ENCODE assay signal across 21 cellular contexts in the genomic region with DNA sequence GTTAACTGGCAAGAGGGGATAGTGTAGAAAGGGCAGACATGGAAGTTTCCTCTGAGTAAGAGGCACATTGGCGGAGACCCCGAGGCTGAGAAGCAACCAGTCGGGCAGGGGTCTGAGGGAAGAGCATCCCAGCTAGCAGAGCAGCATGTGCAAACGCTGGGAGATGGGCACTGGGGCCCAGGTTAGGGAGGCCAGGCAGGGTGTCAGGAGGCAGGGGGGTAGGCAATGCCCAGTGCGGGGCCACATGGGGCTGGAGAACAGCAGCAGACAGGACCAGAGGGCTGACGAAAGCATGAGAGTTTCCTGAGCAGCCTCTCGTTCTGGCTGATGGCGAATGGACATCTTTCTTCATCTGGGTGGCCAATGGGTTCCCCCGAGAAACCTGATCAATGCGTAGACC.
"Had no signal": no experiment of that assay in that cellular context is flagged by ENCODE, and none has a peak within 500 bp of the region (broad histone marks: within the 10 kb centered on the region; RNA-seq: fewer than 3 reads in every experiment).

No MANE protein-coding gene starts in this region.

- ATAC-seq: lower lobe of right lung; stimulated activated naive CD8-positive, alpha-beta T cell treated with anti-CD3 and anti-CD28 coated beads, Interleukin-15, Interleukin-2, amounts not matched to agents 100 U/mL and 50 U/mL, for 24 hours had no signal

- H3K36me3 ChIP-seq: brain microvascular endothelial cell, vagina had no signal

- FAIRE-seq: keratinocyte had no signal

- H3K27ac Mint-ChIP-seq: activated CD4-positive, alpha-beta T cell treated with anti-CD3 and anti-CD28 coated beads, Interleukin-2, amount 10 ng/mL, durations not matched to agents 24 days and 14 days had no signal

- H3K4me1 ChIP-seq: lower lobe of right lung, suprapubic skin, vagina had no signal

- H3K27me3 Mint-ChIP-seq: activated CD4-positive, alpha-beta T cell treated with anti-CD3 and anti-CD28 coated beads, Interleukin-2, amount 10 ng/mL, durations not matched to agents 24 days and 14 days had no signal

- H3K9me3 ChIP-seq: lower lobe of right lung, suprapubic skin, vagina had no signal

- H3K4me3 Mint-ChIP-seq: activated CD4-positive, alpha-beta T cell treated with anti-CD3 and anti-CD28 coated beads, Interleukin-2, amount 10 ng/mL, durations not matched to agents 24 days and 14 days had no signal

- H3K27me3 ChIP-seq: brain microvascular endothelial cell, suprapubic skin, vagina had no signal

- DNase-seq: activated CD4-positive, alpha-beta T cell treated with anti-CD3 and anti-CD28 coated beads, Interleukin-2, amount 10 ng/mL, durations not matched to agents 24 days and 14 days; activated CD4-positive, CD25-positive, alpha-beta regulatory T cell; activated CD8-positive, alpha-beta memory T cell treated with anti-CD3 and anti-CD28 coated beads for 24 hours; activated CD8-positive, alpha-beta memory T cell treated with anti-CD3 and anti-CD28 coated beads, Interleukin-2, amount 50 U/mL, for 48 hours; activated naive CD4-positive, alpha-beta T cell; brain microvascular endothelial cell; central memory CD4-positive, alpha-beta T cell; erythroblast; foreskin melanocyte; hypothalamus; lower lobe of right lung; retina; stimulated activated CD4-positive, alpha-beta T cell treated with anti-CD3 and anti-CD28 coated beads, Interleukin-1b, Interleukin-23, amount 100 ng/mL, for 48 hours; stimulated activated CD8-positive, alpha-beta memory T cell treated with anti-CD3 and anti-CD28 coated beads, Interleukin-4, amount 100 ng/mL, for 48 hours; stimulated activated naive CD8-positive, alpha-beta T cell treated with anti-CD3 and anti-CD28 coated beads, Interleukin-15, Interleukin-2, amounts not matched to agents 100 U/mL and 50 U/mL, for 24 hours; T-helper 9 cell; trophoblast cell had no signal

- H3K27ac ChIP-seq: brain microvascular endothelial cell, coronary artery, lower lobe of right lung, suprapubic skin, vagina had no signal

- H3K4me3 ChIP-seq: coronary artery, lower lobe of right lung, suprapubic skin, vagina had no signal
